In the genomic region with DNA sequence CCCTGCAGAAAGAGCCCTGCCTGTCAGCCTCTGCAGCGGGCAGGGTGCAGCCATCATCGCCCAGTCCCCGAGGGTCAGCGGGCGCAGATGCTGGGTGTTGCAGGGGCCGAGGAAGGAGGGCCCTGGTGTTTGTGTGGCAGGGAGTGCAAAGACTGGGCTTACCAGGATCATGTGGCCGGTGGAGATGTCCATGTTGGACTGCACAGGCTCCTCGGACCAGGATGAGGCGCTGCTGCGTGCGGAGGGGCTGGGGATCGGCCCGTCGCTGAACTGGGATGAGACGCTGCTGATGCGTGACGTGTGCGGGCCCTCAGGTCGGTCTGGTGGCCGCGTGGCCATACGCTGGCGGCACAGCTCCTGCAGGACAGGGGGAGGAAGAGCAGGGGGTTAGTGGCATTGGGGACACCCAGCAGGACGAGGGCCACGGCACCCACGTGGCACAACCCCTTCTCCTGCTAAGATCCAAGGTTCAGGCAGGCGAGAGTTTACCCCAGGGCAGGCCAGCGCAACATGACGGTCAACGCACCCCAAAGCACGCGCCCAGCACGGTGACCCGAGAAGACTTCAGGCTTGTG, we compare ENCODE assay signal across 2 cellular contexts.
TF ChIP-seq lines count a peak whose summit lies in the region.

No MANE protein-coding gene starts in this region.

TF ChIP-seq in SK-N-SH treated with all-trans-retinoic acid at 6 μM for 48 hours, 23 proteins besides CTCF, POLR2A, EP300 and RAD21:
- TF ChIP-seq, protein P1, sequence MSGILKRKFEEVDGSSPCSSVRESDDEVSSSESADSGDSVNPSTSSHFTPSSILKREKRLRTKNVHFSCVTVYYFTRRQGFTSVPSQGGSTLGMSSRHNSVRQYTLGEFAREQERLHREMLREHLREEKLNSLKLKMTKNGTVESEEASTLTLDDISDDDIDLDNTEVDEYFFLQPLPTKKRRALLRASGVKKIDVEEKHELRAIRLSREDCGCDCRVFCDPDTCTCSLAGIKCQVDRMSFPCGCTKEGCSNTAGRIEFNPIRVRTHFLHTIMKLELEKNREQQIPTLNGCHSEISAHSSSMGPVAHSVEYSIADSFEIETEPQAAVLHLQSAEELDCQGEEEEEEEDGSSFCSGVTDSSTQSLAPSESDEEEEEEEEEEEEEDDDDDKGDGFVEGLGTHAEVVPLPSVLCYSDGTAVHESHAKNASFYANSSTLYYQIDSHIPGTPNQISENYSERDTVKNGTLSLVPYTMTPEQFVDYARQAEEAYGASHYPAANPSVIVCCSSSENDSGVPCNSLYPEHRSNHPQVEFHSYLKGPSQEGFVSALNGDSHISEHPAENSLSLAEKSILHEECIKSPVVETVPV (CRISPR knock-in tag; IDR thresholded peaks at IDR 0.05) = no peak
- no peak for TF ChIP-seq RARB (CRISPR knock-in tag; IDR thresholded peaks at IDR 0.05)
- no peak for TF ChIP-seq GLIS3 (CRISPR knock-in tag; IDR thresholded peaks at IDR 0.05)

TF ChIP-seq in HepG2, 621 proteins besides CTCF, POLR2A, EP300 and RAD21 (continued from another document):
- 0 out of 2 replicates have a peak, but pooled peaks have one; percentile 13 for TF ChIP-seq ZNF646 (CRISPR knock-in tag; IDR thresholded peaks at IDR 0.05)
- TF ChIP-seq, protein P2, sequence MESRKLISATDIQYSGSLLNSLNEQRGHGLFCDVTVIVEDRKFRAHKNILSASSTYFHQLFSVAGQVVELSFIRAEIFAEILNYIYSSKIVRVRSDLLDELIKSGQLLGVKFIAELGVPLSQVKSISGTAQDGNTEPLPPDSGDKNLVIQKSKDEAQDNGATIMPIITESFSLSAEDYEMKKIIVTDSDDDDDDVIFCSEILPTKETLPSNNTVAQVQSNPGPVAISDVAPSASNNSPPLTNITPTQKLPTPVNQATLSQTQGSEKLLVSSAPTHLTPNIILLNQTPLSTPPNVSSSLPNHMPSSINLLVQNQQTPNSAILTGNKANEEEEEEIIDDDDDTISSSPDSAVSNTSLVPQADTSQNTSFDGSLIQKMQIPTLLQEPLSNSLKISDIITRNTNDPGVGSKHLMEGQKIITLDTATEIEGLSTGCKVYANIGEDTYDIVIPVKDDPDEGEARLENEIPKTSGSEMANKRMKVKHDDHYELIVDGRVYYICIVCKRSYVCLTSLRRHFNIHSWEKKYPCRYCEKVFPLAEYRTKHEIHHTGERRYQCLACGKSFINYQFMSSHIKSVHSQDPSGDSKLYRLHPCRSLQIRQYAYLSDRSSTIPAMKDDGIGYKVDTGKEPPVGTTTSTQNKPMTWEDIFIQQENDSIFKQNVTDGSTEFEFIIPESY (CRISPR knock-in tag; IDR thresholded peaks at IDR 0.05) = peak; percentile 38; the same call in 1 of the 2 replicates
- TF ChIP-seq, protein P3, sequence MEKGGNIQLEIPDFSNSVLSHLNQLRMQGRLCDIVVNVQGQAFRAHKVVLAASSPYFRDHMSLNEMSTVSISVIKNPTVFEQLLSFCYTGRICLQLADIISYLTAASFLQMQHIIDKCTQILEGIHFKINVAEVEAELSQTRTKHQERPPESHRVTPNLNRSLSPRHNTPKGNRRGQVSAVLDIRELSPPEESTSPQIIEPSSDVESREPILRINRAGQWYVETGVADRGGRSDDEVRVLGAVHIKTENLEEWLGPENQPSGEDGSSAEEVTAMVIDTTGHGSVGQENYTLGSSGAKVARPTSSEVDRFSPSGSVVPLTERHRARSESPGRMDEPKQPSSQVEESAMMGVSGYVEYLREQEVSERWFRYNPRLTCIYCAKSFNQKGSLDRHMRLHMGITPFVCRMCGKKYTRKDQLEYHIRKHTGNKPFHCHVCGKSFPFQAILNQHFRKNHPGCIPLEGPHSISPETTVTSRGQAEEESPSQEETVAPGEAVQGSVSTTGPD (CRISPR knock-in tag; IDR thresholded peaks at IDR 0.05) = no peak
- 0 out of 2 replicates have a peak, but pooled peaks have one; percentile 8 for TF ChIP-seq STAG1 (CRISPR knock-in tag; IDR thresholded peaks at IDR 0.05)
- no peak for TF ChIP-seq ZNF232 (CRISPR knock-in tag; IDR thresholded peaks at IDR 0.05; ENCODE audit: borderline replicate concordance)
